1 cellular context compared by ENCODE assay signal in the genomic region with DNA sequence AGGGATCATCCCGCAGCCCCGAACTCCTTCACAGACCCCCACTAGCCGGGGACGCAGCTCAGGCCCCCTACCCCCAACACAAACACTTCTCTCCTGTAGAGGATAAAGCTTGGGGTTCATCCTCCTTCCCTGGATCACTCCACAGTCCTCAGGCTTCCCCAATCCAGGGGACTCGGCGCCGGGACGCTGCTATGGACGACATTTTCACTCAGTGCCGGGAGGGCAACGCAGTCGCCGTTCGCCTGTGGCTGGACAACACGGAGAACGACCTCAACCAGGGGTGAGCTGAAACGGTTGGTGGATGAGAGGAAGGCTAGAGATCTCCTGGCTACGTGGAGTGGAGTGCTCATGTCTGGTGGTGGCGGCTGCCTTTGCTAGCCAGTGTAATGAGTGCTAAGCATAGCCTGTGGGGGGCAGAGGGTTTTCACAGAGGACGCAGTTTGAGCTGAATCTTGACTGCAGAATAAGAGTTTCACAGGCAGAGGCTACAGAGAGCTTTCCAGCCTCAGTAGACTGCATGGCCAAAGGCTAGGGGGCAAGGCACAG.
TF ChIP-seq lines count a peak whose summit lies in the region.

No MANE protein-coding gene starts in this region.

TF ChIP-seq in K562, 482 proteins besides CTCF, POLR2A, EP300 and RAD21 (continued from another document and continues in another):
- TF ChIP-seq, protein P1, sequence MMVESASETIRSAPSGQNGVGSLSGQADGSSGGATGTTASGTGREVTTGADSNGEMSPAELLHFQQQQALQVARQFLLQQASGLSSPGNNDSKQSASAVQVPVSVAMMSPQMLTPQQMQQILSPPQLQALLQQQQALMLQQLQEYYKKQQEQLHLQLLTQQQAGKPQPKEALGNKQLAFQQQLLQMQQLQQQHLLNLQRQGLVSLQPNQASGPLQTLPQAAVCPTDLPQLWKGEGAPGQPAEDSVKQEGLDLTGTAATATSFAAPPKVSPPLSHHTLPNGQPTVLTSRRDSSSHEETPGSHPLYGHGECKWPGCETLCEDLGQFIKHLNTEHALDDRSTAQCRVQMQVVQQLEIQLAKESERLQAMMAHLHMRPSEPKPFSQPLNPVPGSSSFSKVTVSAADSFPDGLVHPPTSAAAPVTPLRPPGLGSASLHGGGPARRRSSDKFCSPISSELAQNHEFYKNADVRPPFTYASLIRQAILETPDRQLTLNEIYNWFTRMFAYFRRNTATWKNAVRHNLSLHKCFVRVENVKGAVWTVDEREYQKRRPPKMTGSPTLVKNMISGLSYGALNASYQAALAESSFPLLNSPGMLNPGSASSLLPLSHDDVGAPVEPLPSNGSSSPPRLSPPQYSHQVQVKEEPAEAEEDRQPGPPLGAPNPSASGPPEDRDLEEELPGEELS (CRISPR knock-in tag; IDR thresholded peaks at IDR 0.05; ENCODE audit: borderline replicate concordance), result no peak
- TF ChIP-seq DPF2 (IDR thresholded peaks at IDR 0.05), result 0 out of 2 replicates have a peak, but pooled peaks have one; percentile 33
- no peak for TF ChIP-seq KDM5B (IDR thresholded peaks at IDR 0.05; ENCODE audit: insufficient replicate concordance, low read depth, low read length)
- 0 out of 2 replicates have a peak, but pooled peaks have one; percentile 6 for TF ChIP-seq EP400 (IDR thresholded peaks at IDR 0.05)
- TF ChIP-seq, protein P2, sequence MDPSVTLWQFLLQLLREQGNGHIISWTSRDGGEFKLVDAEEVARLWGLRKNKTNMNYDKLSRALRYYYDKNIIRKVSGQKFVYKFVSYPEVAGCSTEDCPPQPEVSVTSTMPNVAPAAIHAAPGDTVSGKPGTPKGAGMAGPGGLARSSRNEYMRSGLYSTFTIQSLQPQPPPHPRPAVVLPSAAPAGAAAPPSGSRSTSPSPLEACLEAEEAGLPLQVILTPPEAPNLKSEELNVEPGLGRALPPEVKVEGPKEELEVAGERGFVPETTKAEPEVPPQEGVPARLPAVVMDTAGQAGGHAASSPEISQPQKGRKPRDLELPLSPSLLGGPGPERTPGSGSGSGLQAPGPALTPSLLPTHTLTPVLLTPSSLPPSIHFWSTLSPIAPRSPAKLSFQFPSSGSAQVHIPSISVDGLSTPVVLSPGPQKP (CRISPR knock-in tag; IDR thresholded peaks at IDR 0.05), result no peak
- peak; percentile 49 for TF ChIP-seq TAF1 (IDR thresholded peaks at IDR 0.05; ENCODE audit: control insufficient read depth, extremely low read depth, insufficient read depth, low read length, severe bottlenecking)
- TF ChIP-seq HDAC8 (tag; IDR thresholded peaks at IDR 0.05), result no peak
- TF ChIP-seq, protein P3, sequence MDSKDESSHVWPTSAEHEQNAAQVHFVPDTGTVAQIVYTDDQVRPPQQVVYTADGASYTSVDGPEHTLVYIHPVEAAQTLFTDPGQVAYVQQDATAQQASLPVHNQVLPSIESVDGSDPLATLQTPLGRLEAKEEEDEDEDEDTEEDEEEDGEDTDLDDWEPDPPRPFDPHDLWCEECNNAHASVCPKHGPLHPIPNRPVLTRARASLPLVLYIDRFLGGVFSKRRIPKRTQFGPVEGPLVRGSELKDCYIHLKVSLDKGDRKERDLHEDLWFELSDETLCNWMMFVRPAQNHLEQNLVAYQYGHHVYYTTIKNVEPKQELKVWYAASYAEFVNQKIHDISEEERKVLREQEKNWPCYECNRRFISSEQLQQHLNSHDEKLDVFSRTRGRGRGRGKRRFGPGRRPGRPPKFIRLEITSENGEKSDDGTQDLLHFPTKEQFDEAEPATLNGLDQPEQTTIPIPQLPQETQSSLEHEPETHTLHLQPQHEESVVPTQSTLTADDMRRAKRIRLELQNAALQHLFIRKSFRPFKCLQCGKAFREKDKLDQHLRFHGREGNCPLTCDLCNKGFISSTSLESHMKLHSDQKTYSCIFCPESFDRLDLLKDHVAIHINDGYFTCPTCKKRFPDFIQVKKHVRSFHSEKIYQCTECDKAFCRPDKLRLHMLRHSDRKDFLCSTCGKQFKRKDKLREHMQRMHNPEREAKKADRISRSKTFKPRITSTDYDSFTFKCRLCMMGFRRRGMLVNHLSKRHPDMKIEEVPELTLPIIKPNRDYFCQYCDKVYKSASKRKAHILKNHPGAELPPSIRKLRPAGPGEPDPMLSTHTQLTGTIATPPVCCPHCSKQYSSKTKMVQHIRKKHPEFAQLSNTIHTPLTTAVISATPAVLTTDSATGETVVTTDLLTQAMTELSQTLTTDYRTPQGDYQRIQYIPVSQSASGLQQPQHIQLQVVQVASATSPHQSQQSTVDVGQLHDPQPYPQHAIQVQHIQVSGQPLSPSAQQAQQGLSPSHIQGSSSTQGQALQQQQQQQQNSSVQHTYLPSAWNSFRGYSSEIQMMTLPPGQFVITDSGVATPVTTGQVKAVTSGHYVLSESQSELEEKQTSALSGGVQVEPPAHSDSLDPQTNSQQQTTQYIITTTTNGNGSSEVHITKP (IDR thresholded peaks at IDR 0.05; ENCODE audit: partially characterized antibody), result peak; percentile 33
- TF ChIP-seq BRD9 (IDR thresholded peaks at IDR 0.05; ENCODE audit: low read depth, partially characterized antibody), result peak; percentile 10
- TF ChIP-seq, protein P4, sequence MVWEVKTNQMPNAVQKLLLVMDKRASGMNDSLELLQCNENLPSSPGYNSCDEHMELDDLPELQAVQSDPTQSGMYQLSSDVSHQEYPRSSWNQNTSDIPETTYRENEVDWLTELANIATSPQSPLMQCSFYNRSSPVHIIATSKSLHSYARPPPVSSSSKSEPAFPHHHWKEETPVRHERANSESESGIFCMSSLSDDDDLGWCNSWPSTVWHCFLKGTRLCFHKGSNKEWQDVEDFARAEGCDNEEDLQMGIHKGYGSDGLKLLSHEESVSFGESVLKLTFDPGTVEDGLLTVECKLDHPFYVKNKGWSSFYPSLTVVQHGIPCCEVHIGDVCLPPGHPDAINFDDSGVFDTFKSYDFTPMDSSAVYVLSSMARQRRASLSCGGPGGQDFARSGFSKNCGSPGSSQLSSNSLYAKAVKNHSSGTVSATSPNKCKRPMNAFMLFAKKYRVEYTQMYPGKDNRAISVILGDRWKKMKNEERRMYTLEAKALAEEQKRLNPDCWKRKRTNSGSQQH (CRISPR knock-in tag; IDR thresholded peaks at IDR 0.05), result no peak
- TF ChIP-seq NBN (IDR thresholded peaks at IDR 0.05; ENCODE audit: low read depth), result peak; percentile 60; the same call in 1 of the 2 replicates
- TF ChIP-seq, protein P5, sequence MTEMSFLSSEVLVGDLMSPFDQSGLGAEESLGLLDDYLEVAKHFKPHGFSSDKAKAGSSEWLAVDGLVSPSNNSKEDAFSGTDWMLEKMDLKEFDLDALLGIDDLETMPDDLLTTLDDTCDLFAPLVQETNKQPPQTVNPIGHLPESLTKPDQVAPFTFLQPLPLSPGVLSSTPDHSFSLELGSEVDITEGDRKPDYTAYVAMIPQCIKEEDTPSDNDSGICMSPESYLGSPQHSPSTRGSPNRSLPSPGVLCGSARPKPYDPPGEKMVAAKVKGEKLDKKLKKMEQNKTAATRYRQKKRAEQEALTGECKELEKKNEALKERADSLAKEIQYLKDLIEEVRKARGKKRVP (CRISPR knock-in tag; IDR thresholded peaks at IDR 0.05), result no peak
- no peak for TF ChIP-seq RUNX1 (IDR thresholded peaks at IDR 0.05; ENCODE audit: low read depth)
- no peak for TF ChIP-seq ESRRA (IDR thresholded peaks at IDR 0.05; ENCODE audit: borderline replicate concordance, low read depth)
- TF ChIP-seq SPI1 (IDR thresholded peaks at IDR 0.05; ENCODE audit: borderline replicate concordance, low read depth, low read length), result no peak
- TF ChIP-seq, protein P6, sequence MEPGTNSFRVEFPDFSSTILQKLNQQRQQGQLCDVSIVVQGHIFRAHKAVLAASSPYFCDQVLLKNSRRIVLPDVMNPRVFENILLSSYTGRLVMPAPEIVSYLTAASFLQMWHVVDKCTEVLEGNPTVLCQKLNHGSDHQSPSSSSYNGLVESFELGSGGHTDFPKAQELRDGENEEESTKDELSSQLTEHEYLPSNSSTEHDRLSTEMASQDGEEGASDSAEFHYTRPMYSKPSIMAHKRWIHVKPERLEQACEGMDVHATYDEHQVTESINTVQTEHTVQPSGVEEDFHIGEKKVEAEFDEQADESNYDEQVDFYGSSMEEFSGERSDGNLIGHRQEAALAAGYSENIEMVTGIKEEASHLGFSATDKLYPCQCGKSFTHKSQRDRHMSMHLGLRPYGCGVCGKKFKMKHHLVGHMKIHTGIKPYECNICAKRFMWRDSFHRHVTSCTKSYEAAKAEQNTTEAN (CRISPR knock-in tag; IDR thresholded peaks at IDR 0.05), result 0 out of 2 replicates have a peak, but pooled peaks have one; percentile 46
- no peak for TF ChIP-seq YBX1 (IDR thresholded peaks at IDR 0.05)
- TF ChIP-seq PPARD (CRISPR knock-in tag; IDR thresholded peaks at IDR 0.05), result no peak
- TF ChIP-seq CXXC5 (CRISPR knock-in tag; IDR thresholded peaks at IDR 0.05), result 0 out of 2 replicates have a peak, but pooled peaks have one; percentile 9
- TF ChIP-seq ZFP36 (IDR thresholded peaks at IDR 0.05; ENCODE audit: low read depth, low read length, partially characterized antibody), result peak; percentile 51
- TF ChIP-seq TAL1 (IDR thresholded peaks at IDR 0.05), result no peak
- no peak for TF ChIP-seq LARP7 (IDR thresholded peaks at IDR 0.05)
- no peak for TF ChIP-seq NR2C1 (IDR thresholded peaks at IDR 0.05)
- TF ChIP-seq NR2C1 (tag; IDR thresholded peaks at IDR 0.05), result no peak
- TF ChIP-seq, protein P7, sequence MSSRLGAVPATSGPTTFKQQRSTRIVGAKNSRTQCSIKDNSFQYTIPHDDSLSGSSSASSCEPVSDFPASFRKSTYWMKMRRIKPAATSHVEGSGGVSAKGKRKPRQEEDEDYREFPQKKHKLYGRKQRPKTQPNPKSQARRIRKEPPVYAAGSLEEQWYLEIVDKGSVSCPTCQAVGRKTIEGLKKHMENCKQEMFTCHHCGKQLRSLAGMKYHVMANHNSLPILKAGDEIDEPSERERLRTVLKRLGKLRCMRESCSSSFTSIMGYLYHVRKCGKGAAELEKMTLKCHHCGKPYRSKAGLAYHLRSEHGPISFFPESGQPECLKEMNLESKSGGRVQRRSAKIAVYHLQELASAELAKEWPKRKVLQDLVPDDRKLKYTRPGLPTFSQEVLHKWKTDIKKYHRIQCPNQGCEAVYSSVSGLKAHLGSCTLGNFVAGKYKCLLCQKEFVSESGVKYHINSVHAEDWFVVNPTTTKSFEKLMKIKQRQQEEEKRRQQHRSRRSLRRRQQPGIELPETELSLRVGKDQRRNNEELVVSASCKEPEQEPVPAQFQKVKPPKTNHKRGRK (tag; IDR thresholded peaks at IDR 0.05), result no peak
- TF ChIP-seq KAT8 (IDR thresholded peaks at IDR 0.05; ENCODE audit: low read depth), result no peak
- no peak; a peak in 1 of 4 replicates for TF ChIP-seq RCOR1 (IDR thresholded peaks at IDR 0.05; ENCODE audit: borderline replicate concordance in 1 of 2, low read depth in 2 of 2, low read length in 2 of 2)
- TF ChIP-seq, protein P8, sequence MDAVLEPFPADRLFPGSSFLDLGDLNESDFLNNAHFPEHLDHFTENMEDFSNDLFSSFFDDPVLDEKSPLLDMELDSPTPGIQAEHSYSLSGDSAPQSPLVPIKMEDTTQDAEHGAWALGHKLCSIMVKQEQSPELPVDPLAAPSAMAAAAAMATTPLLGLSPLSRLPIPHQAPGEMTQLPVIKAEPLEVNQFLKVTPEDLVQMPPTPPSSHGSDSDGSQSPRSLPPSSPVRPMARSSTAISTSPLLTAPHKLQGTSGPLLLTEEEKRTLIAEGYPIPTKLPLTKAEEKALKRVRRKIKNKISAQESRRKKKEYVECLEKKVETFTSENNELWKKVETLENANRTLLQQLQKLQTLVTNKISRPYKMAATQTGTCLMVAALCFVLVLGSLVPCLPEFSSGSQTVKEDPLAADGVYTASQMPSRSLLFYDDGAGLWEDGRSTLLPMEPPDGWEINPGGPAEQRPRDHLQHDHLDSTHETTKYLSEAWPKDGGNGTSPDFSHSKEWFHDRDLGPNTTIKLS (IDR thresholded peaks at IDR 0.05; ENCODE audit: borderline replicate concordance, low read depth), result 0 out of 2 replicates have a peak, but pooled peaks have one; percentile 26
- TF ChIP-seq KLF10 (CRISPR knock-in tag; IDR thresholded peaks at IDR 0.05), result no peak
- TF ChIP-seq THRAP3 (IDR thresholded peaks at IDR 0.05; ENCODE audit: borderline replicate concordance), result no peak
- no peak for TF ChIP-seq ZFP1 (CRISPR knock-in tag; IDR thresholded peaks at IDR 0.05)
- TF ChIP-seq ZNF707 (CRISPR knock-in tag; conservative IDR thresholded peaks at IDR 0.05), result no peak
- no peak for TF ChIP-seq PTBP1 (IDR thresholded peaks at IDR 0.05; ENCODE audit: low read depth, low read length)
- TF ChIP-seq ZNF766 (CRISPR knock-in tag; conservative IDR thresholded peaks at IDR 0.05), result 0 out of 2 replicates have a peak, but pooled peaks have one; percentile 46
- TF ChIP-seq PHF21A (IDR thresholded peaks at IDR 0.05; ENCODE audit: borderline replicate concordance, low read depth), result no peak
- peak in 2 of 3 experiments; percentile 10 to 18 for TF ChIP-seq YY1 (IDR thresholded peaks at IDR 0.05; ENCODE audit: borderline replicate concordance in 1 of 3, control insufficient read depth in 1 of 3, extremely low read depth in 1 of 3, insufficient read depth in 3 of 3, insufficient read length in 1 of 3, insufficient replicate concordance in 2 of 3, low read depth in 1 of 3, low read length in 2 of 3)
- TF ChIP-seq ILF3 (IDR thresholded peaks at IDR 0.05; ENCODE audit: borderline replicate concordance), result no peak
- no peak for TF ChIP-seq ELF2 (CRISPR knock-in tag; IDR thresholded peaks at IDR 0.05)
- TF ChIP-seq, protein P9, sequence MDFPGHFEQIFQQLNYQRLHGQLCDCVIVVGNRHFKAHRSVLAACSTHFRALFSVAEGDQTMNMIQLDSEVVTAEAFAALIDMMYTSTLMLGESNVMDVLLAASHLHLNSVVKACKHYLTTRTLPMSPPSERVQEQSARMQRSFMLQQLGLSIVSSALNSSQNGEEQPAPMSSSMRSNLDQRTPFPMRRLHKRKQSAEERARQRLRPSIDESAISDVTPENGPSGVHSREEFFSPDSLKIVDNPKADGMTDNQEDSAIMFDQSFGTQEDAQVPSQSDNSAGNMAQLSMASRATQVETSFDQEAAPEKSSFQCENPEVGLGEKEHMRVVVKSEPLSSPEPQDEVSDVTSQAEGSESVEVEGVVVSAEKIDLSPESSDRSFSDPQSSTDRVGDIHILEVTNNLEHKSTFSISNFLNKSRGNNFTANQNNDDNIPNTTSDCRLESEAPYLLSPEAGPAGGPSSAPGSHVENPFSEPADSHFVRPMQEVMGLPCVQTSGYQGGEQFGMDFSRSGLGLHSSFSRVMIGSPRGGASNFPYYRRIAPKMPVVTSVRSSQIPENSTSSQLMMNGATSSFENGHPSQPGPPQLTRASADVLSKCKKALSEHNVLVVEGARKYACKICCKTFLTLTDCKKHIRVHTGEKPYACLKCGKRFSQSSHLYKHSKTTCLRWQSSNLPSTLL (IDR thresholded peaks at IDR 0.05), result no peak
- TF ChIP-seq, protein P10, sequence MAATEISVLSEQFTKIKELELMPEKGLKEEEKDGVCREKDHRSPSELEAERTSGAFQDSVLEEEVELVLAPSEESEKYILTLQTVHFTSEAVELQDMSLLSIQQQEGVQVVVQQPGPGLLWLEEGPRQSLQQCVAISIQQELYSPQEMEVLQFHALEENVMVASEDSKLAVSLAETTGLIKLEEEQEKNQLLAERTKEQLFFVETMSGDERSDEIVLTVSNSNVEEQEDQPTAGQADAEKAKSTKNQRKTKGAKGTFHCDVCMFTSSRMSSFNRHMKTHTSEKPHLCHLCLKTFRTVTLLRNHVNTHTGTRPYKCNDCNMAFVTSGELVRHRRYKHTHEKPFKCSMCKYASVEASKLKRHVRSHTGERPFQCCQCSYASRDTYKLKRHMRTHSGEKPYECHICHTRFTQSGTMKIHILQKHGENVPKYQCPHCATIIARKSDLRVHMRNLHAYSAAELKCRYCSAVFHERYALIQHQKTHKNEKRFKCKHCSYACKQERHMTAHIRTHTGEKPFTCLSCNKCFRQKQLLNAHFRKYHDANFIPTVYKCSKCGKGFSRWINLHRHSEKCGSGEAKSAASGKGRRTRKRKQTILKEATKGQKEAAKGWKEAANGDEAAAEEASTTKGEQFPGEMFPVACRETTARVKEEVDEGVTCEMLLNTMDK (IDR thresholded peaks at IDR 0.05; ENCODE audit: borderline replicate concordance, insufficient read depth, low read depth, low read length, poor library complexity, severe bottlenecking), result peak; percentile 84
- peak in 1 of 2 experiments; percentile 35; a peak in 1 of 4 replicates for TF ChIP-seq SRF (CRISPR knock-in tag; IDR thresholded peaks at IDR 0.05)
